In the genomic region with DNA sequence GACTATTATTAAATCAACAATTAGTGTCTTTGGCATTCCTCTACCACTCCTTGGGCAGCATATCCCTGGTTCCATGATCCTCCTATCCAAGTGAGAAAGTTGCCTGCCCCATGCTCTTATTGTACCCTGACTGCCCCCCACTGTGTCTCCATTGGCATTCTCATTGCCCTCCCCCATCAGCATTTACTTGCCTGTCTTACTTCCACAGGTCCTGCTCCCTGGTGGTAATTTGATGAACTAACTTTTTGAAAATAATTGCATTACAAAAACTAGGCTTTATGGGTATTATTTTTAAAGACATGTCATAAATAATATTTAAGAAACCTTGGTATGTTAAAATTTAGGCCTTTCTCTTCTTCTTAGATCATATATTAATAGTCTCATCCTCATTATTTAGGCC, we compare ENCODE assay signal across 2 cellular contexts.
TF ChIP-seq lines count a peak whose summit lies in the region.

No MANE protein-coding gene starts in this region.

TF ChIP-seq in HCT116, 20 proteins besides CTCF, POLR2A, EP300 and RAD21:
- TF ChIP-seq, protein P1, sequence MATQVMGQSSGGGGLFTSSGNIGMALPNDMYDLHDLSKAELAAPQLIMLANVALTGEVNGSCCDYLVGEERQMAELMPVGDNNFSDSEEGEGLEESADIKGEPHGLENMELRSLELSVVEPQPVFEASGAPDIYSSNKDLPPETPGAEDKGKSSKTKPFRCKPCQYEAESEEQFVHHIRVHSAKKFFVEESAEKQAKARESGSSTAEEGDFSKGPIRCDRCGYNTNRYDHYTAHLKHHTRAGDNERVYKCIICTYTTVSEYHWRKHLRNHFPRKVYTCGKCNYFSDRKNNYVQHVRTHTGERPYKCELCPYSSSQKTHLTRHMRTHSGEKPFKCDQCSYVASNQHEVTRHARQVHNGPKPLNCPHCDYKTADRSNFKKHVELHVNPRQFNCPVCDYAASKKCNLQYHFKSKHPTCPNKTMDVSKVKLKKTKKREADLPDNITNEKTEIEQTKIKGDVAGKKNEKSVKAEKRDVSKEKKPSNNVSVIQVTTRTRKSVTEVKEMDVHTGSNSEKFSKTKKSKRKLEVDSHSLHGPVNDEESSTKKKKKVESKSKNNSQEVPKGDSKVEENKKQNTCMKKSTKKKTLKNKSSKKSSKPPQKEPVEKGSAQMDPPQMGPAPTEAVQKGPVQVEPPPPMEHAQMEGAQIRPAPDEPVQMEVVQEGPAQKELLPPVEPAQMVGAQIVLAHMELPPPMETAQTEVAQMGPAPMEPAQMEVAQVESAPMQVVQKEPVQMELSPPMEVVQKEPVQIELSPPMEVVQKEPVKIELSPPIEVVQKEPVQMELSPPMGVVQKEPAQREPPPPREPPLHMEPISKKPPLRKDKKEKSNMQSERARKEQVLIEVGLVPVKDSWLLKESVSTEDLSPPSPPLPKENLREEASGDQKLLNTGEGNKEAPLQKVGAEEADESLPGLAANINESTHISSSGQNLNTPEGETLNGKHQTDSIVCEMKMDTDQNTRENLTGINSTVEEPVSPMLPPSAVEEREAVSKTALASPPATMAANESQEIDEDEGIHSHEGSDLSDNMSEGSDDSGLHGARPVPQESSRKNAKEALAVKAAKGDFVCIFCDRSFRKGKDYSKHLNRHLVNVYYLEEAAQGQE (IDR thresholded peaks at IDR 0.05; ENCODE audit: low read depth), result no peak
- TF ChIP-seq EGR1 (IDR thresholded peaks at IDR 0.05; ENCODE audit: low read depth) (no peak), EZH2 (IDR thresholded peaks at IDR 0.05) (no peak), SIN3A (IDR thresholded peaks at IDR 0.05; ENCODE audit: low read depth) (no peak), SP1 (IDR thresholded peaks at IDR 0.05; ENCODE audit: low read depth) (no peak), SRF (IDR thresholded peaks at IDR 0.05; ENCODE audit: low read depth) (no peak), EZH2phosphoT487 (IDR thresholded peaks at IDR 0.05; ENCODE audit: borderline replicate concordance) (no peak), ZNF274 (IDR thresholded peaks at IDR 0.05; ENCODE audit: low read depth, low read length) (no peak), FOSL1 (IDR thresholded peaks at IDR 0.05; ENCODE audit: low read depth) (no peak), ZFX (IDR thresholded peaks at IDR 0.05) (no peak), ELF1 (IDR thresholded peaks at IDR 0.05; ENCODE audit: borderline replicate concordance, low read depth) (no peak), MAX (IDR thresholded peaks at IDR 0.05) (no peak), CEBPB (IDR thresholded peaks at IDR 0.05; ENCODE audit: low read depth) (no peak), ZBTB33 (IDR thresholded peaks at IDR 0.05; ENCODE audit: extremely low read depth, insufficient replicate concordance, low read length) (no peak), YY1 (IDR thresholded peaks at IDR 0.05; ENCODE audit: extremely low read depth, insufficient replicate concordance, low read depth, low read length) (no peak), POLR2AphosphoS5 (IDR thresholded peaks at IDR 0.05; ENCODE audit: low read depth, low read length) (no peak), CBX3 (IDR thresholded peaks at IDR 0.05; ENCODE audit: low read depth) (no peak), TCF7L2 (IDR thresholded peaks at IDR 0.05; ENCODE audit: borderline replicate concordance, extremely low read depth, insufficient read depth, insufficient read length) (no peak)
- TF ChIP-seq, protein P2, sequence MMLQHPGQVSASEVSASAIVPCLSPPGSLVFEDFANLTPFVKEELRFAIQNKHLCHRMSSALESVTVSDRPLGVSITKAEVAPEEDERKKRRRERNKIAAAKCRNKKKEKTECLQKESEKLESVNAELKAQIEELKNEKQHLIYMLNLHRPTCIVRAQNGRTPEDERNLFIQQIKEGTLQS (IDR thresholded peaks at IDR 0.05), result no peak
TF ChIP-seq in HCT116: peak in this region for 0.

TF ChIP-seq in WTC11, 78 proteins besides CTCF, POLR2A, EP300 and RAD21 (continued from another document):
- TF ChIP-seq FOXP1 (CRISPR knock-in tag; IDR thresholded peaks at IDR 0.05; ENCODE audit: borderline replicate concordance) (no peak), ZNF281 (CRISPR knock-in tag; IDR thresholded peaks at IDR 0.05) (0 out of 2 replicates have a peak, but pooled peaks have one; percentile 44)
